Comparison of ENCODE assay signal across 8 cellular contexts in the genomic region with DNA sequence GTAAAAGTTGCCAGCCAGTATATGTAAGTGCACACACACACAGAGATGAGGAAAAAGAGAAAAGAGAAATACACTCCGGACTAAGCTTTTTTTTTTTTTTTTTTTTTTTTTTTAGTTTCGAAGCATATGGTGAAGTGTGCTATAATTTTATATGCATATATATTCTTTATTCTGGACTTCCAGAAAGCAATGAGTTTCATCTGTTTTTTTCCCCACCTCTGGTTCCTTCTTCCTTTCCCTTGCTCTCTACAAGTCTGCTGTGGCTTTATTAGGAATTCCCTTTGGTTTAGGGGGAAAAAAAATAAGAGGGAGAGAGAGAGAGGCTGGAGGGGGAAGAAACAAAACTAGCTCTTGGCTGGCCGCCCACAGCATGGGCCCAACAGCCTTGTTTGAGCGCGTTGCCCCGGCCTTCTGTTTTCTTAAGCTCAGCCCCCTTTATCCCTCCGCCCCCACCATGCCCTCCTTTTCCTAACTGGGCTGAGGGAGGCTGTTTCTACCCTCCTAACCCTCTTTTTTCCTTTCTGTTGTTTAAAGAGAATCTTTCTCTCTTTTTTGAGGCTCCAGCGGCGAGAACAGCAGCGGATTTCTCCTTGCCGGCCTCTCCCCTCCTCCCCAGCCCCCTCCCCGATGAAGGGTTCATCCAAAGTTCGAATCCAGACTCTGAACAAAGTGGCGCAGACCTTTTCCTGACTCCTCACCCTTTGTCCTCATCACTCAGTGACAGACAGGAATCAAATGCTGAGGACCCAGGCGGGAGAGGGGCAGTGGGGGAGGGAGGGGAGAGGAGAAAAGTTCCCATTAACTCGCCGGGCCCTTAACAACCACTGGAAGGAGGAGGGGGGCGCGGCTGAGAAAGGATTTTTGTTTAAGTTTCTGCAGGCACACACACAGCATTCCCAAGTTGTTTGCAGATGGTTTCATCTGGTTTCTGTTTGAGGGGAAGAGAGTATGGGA. TPM values are rescaled to one million over a fixed set of nuclear protein-coding genes. Genes with fewer than 3 reads are reported as not detected.
A peak's percentile ranks its signal among the peaks of the same experiment; 100 is the strongest.
DNase-seq lines count a peak whose midpoint lies in the region; ATAC-seq and TF ChIP-seq lines count a peak whose summit lies in the region.

No MANE protein-coding gene starts in this region.

- POLR2A ChIA-PET in BJ (lab: Charles Lee): interaction anchor here (0.5 kb wide), 1 partner anchor 10 kb away, joined by 4 read pairs; no protein-coding TSS in a partner anchor

- H3K27me3 ChIP-seq in BJ (ENCODE audit: control insufficient read depth, insufficient read depth, low read length): no peaks in the 10 kb centered on the region

- CTCF ChIA-PET in BJ (lab: Yijun Ruan, JAX): interaction anchor here (0.5 to 1.4 kb wide), 3 partner anchors 9 to 154 kb away, joined by 3 to 4 read pairs (median 3); no protein-coding TSS in a partner anchor

- H3K4me3 ChIP-seq in BJ (ENCODE audit: low read depth, low read length): peak overlapping the region; percentile 24

- TF ChIP-seq CTCF in BJ (IDR thresholded peaks at IDR 0.05; ENCODE audit: insufficient read depth, low read depth, low read length) (no peak), osteocyte (IDR thresholded peaks at IDR 0.05) (no peak)

- no peak for ATAC-seq in stimulated activated naive B cell treated with anti-CD40 and anti-IgM and Interleukin-4, amounts not matched to agents 10 μg/mL and 1 μg/mL and 100 μg/mL, for 72 hours (replicated peaks)
- no peak for ATAC-seq in GM19023 (IDR thresholded peaks at IDR 0.05; ENCODE audit: unreplicated experiment)

- H3K9me3 Mint-ChIP-seq in osteocyte (ENCODE audit: unreplicated experiment): no peaks in the 10 kb centered on the region
- H3K9me3 Mint-ChIP-seq in stimulated activated naive B cell treated with anti-CD40 and anti-IgM and Interleukin-4, amounts not matched to agents 10 μg/mL and 1 μg/mL and 100 μg/mL, for 72 hours: peaks cover 0 to 4% of the 10 kb centered on the region in 2 donors

- peaks cover 46% of the 10 kb centered on the region for H3K4me1 Mint-ChIP-seq in osteocyte (ENCODE audit: unreplicated experiment)
- no peaks in the 10 kb centered on the region for H3K4me1 Mint-ChIP-seq in stimulated activated naive B cell treated with anti-CD40 and anti-IgM and Interleukin-4, amounts not matched to agents 10 μg/mL and 1 μg/mL and 100 μg/mL, for 72 hours

- H3K4me3 Mint-ChIP-seq in osteocyte (ENCODE audit: unreplicated experiment): peak overlapping the region; percentile 74
- H3K4me3 Mint-ChIP-seq in stimulated activated naive B cell treated with anti-CD40 and anti-IgM and Interleukin-4, amounts not matched to agents 10 μg/mL and 1 μg/mL and 100 μg/mL, for 72 hours: no peak overlapping the region

- H3K27me3 Mint-ChIP-seq in osteocyte (ENCODE audit: unreplicated experiment): no peaks in the 10 kb centered on the region
- H3K27me3 Mint-ChIP-seq in stimulated activated naive B cell treated with anti-CD40 and anti-IgM and Interleukin-4, amounts not matched to agents 10 μg/mL and 1 μg/mL and 100 μg/mL, for 72 hours: peaks cover 11 to 35% of the 10 kb centered on the region in 2 donors

- H3K36me3 Mint-ChIP-seq in osteocyte (ENCODE audit: unreplicated experiment): peaks cover 9% of the 10 kb centered on the region
- no peaks in the 10 kb centered on the region for H3K36me3 Mint-ChIP-seq in stimulated activated naive B cell treated with anti-CD40 and anti-IgM and Interleukin-4, amounts not matched to agents 10 μg/mL and 1 μg/mL and 100 μg/mL, for 72 hours

- H3K36me3 ChIP-seq in BJ (ENCODE audit: control insufficient read depth, insufficient read depth, low read length): peaks cover 4% of the 10 kb centered on the region; the same call in 1 of the 2 replicates

- DNase-seq in BJ (ENCODE audit: low read depth) (no peak), NCI-H446 treated with DMSO at 0.1 percent for 48 hours (lab: John Stamatoyannopoulos, UW) (peak; percentile 80), fibroblast of the conjunctiva (ENCODE audit: low read depth) (peak; percentile 70), osteocyte (ENCODE audit: extremely low spot score, unreplicated experiment) (no peak), hepatic stellate cell (ENCODE audit: low spot score) (no peak), germinal center (ENCODE audit: low spot score) (no peak)
- DNase-seq in stimulated activated naive B cell treated with anti-CD40 and anti-IgM and Interleukin-4, amounts not matched to agents 10 μg/mL and 1 μg/mL and 100 μg/mL, for 72 hours: no peak

- H3K27ac Mint-ChIP-seq in osteocyte (ENCODE audit: unreplicated experiment): peak overlapping the region; percentile 97
- no peak overlapping the region for H3K27ac Mint-ChIP-seq in stimulated activated naive B cell treated with anti-CD40 and anti-IgM and Interleukin-4, amounts not matched to agents 10 μg/mL and 1 μg/mL and 100 μg/mL, for 72 hours

RNA-seq across cellular contexts. Expression of gene PBX1, which starts 29.7 kb away (rescaled TPM):
- polyA plus RNA-seq in BJ (2011; rRNA removed): 46.1 and 46.4 TPM in 2 replicates
- 45.4 and 48.3 TPM in 2 replicates for polyA minus RNA-seq in BJ (2011; rRNA and poly(A)+ RNA removed)
- total RNA-seq in osteocyte: 27.9 and 29.7 TPM in 2 replicates

Comparison
In these comparisons a context has a peak if more than half of its experiments do, and no peak if none do; other contexts are left out.
1. DNase-seq: peak in NCI-H446 treated with DMSO at 0.1 percent for 48 hours (single experiment) and fibroblast of the conjunctiva (single experiment); none in BJ (single experiment), osteocyte (single experiment), hepatic stellate cell (single experiment), germinal center (single experiment) and stimulated activated naive B cell treated with anti-CD40 and anti-IgM and Interleukin-4, amounts not matched to agents 10 μg/mL and 1 μg/mL and 100 μg/mL, for 72 hours (single experiment).